15 cellular contexts compared by ENCODE assay signal in the genomic region with DNA sequence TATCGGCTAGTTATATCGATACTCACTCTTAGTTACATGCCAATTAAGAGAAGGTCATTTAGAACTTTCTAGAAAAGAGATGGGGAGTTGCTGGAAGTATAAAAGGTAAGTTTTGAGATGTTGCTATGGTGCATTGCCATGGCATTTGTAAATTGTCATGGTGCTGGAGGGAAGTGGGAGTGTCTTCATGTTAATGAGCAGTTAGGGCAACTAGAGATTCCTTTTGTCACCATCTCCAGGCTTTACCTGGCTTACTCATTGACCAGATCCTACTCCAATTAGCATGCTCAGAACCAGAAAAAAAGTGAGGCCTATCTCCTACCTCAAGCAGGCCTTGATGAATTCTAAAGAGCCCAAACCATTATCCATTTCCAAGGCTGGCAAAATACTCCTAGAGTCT.
DNase-seq lines count a peak whose midpoint lies in the region; TF ChIP-seq lines count a peak whose summit lies in the region.
"Had no signal": no experiment of that assay in that cellular context is flagged by ENCODE, and none has a peak within 500 bp of the region (broad histone marks: within the 10 kb centered on the region; RNA-seq: fewer than 3 reads in every experiment).

No MANE protein-coding gene starts in this region.

- H3K27ac ChIP-seq in osteoblast (ENCODE audit: low read depth, low read length), result no peak overlapping the region

- H3K9me3 Mint-ChIP-seq in HFFc6, result no peaks in the 10 kb centered on the region
- H3K9me3 Mint-ChIP-seq: GM23338 had no signal

- H3K79me2 ChIP-seq in osteoblast (ENCODE audit: insufficient read depth, low read length), result peaks cover 95% of the 10 kb centered on the region

- peaks cover 38% of the 10 kb centered on the region for H3K36me3 Mint-ChIP-seq in HFFc6 (ENCODE audit: low read depth)
- H3K36me3 Mint-ChIP-seq: CD4-positive, CD25-positive, alpha-beta regulatory T cell; CD8-positive, alpha-beta memory T cell had no signal

- H3K4me3 Mint-ChIP-seq in HFFc6, result no peak overlapping the region
- H3K4me3 Mint-ChIP-seq: CD4-positive, CD25-positive, alpha-beta regulatory T cell; CD8-positive, alpha-beta memory T cell; GM23338 had no signal

- peaks cover 97% of the 10 kb centered on the region for H3K4me1 Mint-ChIP-seq in HFFc6 (ENCODE audit: low read depth)
- H3K4me1 Mint-ChIP-seq: CD4-positive, CD25-positive, alpha-beta regulatory T cell; CD8-positive, alpha-beta memory T cell; GM23338 had no signal

- no peak overlapping the region for H3K4me2 ChIP-seq in osteoblast (ENCODE audit: insufficient read depth, low read length)
- H3K4me2 ChIP-seq: GM23338 had no signal

- H3K9ac ChIP-seq in NT2/D1 (ENCODE audit: insufficient read length, low read depth), result no peak overlapping the region

- H3K27me3 ChIP-seq in NT2/D1 (ENCODE audit: insufficient read depth, insufficient read length), result no peaks in the 10 kb centered on the region
- H3K27me3 ChIP-seq in osteoblast (ENCODE audit: insufficient read depth, low read length), result no peaks in the 10 kb centered on the region
- H3K27me3 ChIP-seq: BE2C had no signal

- DNase-seq in HFFc6, result no peak
- DNase-seq in NT2/D1 (ENCODE audit: low read depth, low spot score), result peak; percentile 5
- DNase-seq in kidney tubule cell (ENCODE audit: low spot score), result peak; percentile 35
- no peak for DNase-seq in midbrain (lab: John Stamatoyannopoulos, UW)
- no peak for DNase-seq in osteoblast (ENCODE audit: insufficient read length, low spot score, missing footprints)
- DNase-seq in stimulated activated CD4-positive, alpha-beta T cell treated with anti-CD3 and anti-CD28 coated beads, Interleukin-1b, Interleukin-23, amount 100 ng/mL, for 48 hours, result no peak
- DNase-seq: BE2C; C1 segment of cervical spinal cord; CD4-positive, CD25-positive, alpha-beta regulatory T cell; CD8-positive, alpha-beta memory T cell; COR-L47; DMS153; DMS79; GF-D8 had no signal

- H3K4me3 ChIP-seq in NT2/D1 (ENCODE audit: insufficient read length, low read depth), result no peak overlapping the region
- no peak overlapping the region for H3K4me3 ChIP-seq in osteoblast (ENCODE audit: insufficient read depth, low read length)
- H3K4me3 ChIP-seq: GM23338 had no signal

- H3K9me3 ChIP-seq in NT2/D1 (ENCODE audit: insufficient read depth, low read length) (no peaks in the 10 kb centered on the region), osteoblast (ENCODE audit: low read depth, low read length) (no peaks in the 10 kb centered on the region)
- H3K9me3 ChIP-seq: BE2C had no signal

- H3K27ac Mint-ChIP-seq in HFFc6, result peak overlapping the region; percentile 54
- H3K27ac Mint-ChIP-seq: CD4-positive, CD25-positive, alpha-beta regulatory T cell; CD8-positive, alpha-beta memory T cell; GM23338 had no signal

- H3K27me3 Mint-ChIP-seq in HFFc6 (ENCODE audit: insufficient read depth), result peaks cover under 1% of the 10 kb centered on the region; the same call in 1 of the 2 replicates
- H3K27me3 Mint-ChIP-seq: CD4-positive, CD25-positive, alpha-beta regulatory T cell; CD8-positive, alpha-beta memory T cell had no signal

- TF ChIP-seq CTCF in HFFc6 (IDR thresholded peaks at IDR 0.05) (no peak), osteoblast (IDR thresholded peaks at IDR 0.05; ENCODE audit: extremely low read depth, low read depth, low read length) (no peak)

- no peaks in the 10 kb centered on the region for H4K20me1 ChIP-seq in osteoblast (ENCODE audit: insufficient read depth, low read length)

- H3K36me3 ChIP-seq in NT2/D1 (ENCODE audit: insufficient read depth, insufficient read length, low read length), result no peaks in the 10 kb centered on the region
- no peaks in the 10 kb centered on the region for H3K36me3 ChIP-seq in osteoblast (ENCODE audit: insufficient read depth, low read length)
- H3K36me3 ChIP-seq: BE2C had no signal

- H2AFZ ChIP-seq in osteoblast (ENCODE audit: low read length), result no peak overlapping the region
- H2AFZ ChIP-seq: GM23338 had no signal

- H3K4me1 ChIP-seq in NT2/D1 (ENCODE audit: insufficient read depth, insufficient read length), result no peaks in the 10 kb centered on the region
- H3K4me1 ChIP-seq in osteoblast (ENCODE audit: insufficient read depth, low read length), result peaks cover 46% of the 10 kb centered on the region
- H3K4me1 ChIP-seq: BE2C had no signal

Comparison
In these comparisons a context has a peak if more than half of its experiments do, and no peak if none do; other contexts are left out.
1. DNase-seq: peak in NT2/D1 (single experiment) and kidney tubule cell (single experiment); none in HFFc6 (single experiment), midbrain (single experiment), osteoblast (single experiment) and stimulated activated CD4-positive, alpha-beta T cell treated with anti-CD3 and anti-CD28 coated beads, Interleukin-1b, Interleukin-23, amount 100 ng/mL, for 48 hours (single experiment).